29 cellular contexts compared by ENCODE assay signal in the genomic region with DNA sequence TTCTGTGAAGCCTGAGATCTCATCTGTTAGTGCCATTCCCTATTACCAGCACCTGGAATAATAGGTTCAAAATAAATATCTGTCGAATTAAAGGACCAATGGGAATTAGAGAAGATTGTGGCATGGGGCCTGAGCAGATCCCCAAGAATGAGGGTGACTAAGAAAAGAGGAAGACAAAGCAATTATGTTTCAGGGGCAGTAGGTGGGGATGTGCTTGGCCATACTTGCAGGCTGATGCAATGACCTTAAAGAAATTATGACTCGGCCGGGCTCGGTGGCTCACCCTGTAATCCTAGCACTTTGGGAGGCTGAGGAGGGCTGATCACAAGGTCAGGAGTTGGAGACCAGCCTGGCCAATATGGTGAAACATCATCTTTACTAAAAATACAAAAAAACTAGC.
DNase-seq lines count a peak whose midpoint lies in the region; FAIRE-seq and TF ChIP-seq lines count a peak whose summit lies in the region.
"Had no signal": no experiment of that assay in that cellular context is flagged by ENCODE, and none has a peak within 500 bp of the region (broad histone marks: within the 10 kb centered on the region; RNA-seq: fewer than 3 reads in every experiment).

No MANE protein-coding gene starts in this region.

- H3K36me3 Mint-ChIP-seq in endodermal cell (ENCODE audit: low read depth): no peaks in the 10 kb centered on the region
- no peaks in the 10 kb centered on the region for H3K36me3 Mint-ChIP-seq in T-helper 2 cell treated with Interferon-gamma antibody and Interleukin-4, amounts not matched to agents 5 μg/mL and 100 μg/mL, for 36 hours (ENCODE audit: low read depth)
- H3K36me3 Mint-ChIP-seq: activated naive CD8-positive, alpha-beta T cell treated with anti-CD3 and anti-CD28 coated beads for 36 hours; brain; immature natural killer cell; stimulated activated memory B cell treated with anti-CD40 and anti-IgM and Interleukin-4, amounts not matched to agents 10 μg/mL and 1 μg/mL and 100 μg/mL, for 72 hours had no signal

- H3K4me3 Mint-ChIP-seq in endodermal cell: no peak overlapping the region
- H3K4me3 Mint-ChIP-seq in T-helper 2 cell treated with Interferon-gamma antibody and Interleukin-4, amounts not matched to agents 5 μg/mL and 100 μg/mL, for 36 hours: no peak overlapping the region
- H3K4me3 Mint-ChIP-seq: activated naive CD8-positive, alpha-beta T cell treated with anti-CD3 and anti-CD28 coated beads for 36 hours; activated T-helper 17 cell treated with anti-CD3 and anti-CD28 coated beads, Interleukin-2, amount 50 U/mL, for 72 hours; brain; immature natural killer cell; stimulated activated memory B cell treated with anti-CD40 and anti-IgM and Interleukin-4, amounts not matched to agents 10 μg/mL and 1 μg/mL and 100 μg/mL, for 72 hours; T-helper 17 cell had no signal

- H2BK120ac ChIP-seq in mesenchymal stem cell (ENCODE audit: low read depth, low read length): no peak overlapping the region

- H2AK5ac ChIP-seq in mesenchymal stem cell (ENCODE audit: low read length, severe bottlenecking): no peak overlapping the region

- peak overlapping the region; percentile 65 for H3K27ac Mint-ChIP-seq in endodermal cell
- H3K27ac Mint-ChIP-seq in T-helper 2 cell treated with Interferon-gamma antibody and Interleukin-4, amounts not matched to agents 5 μg/mL and 100 μg/mL, for 36 hours: no peak overlapping the region
- H3K27ac Mint-ChIP-seq: activated naive CD8-positive, alpha-beta T cell treated with anti-CD3 and anti-CD28 coated beads for 36 hours; activated T-helper 17 cell treated with anti-CD3 and anti-CD28 coated beads, Interleukin-2, amount 50 U/mL, for 72 hours; immature natural killer cell; progenitor cell of endocrine pancreas; stimulated activated memory B cell treated with anti-CD40 and anti-IgM and Interleukin-4, amounts not matched to agents 10 μg/mL and 1 μg/mL and 100 μg/mL, for 72 hours; T-helper 17 cell had no signal

- no peaks in the 10 kb centered on the region for H3K9me3 ChIP-seq in endodermal cell (ENCODE audit: control insufficient read depth, low read length)
- no peaks in the 10 kb centered on the region for H3K9me3 ChIP-seq in mesenchymal stem cell (ENCODE audit: control insufficient read depth, low read length)
- no peaks in the 10 kb centered on the region for H3K9me3 ChIP-seq in spleen
- H3K9me3 ChIP-seq: testis, vagina had no signal

- no peak for FAIRE-seq in GM12892 (lab: Jason Lieb, UNC)

- H3K4me3 ChIP-seq in endodermal cell (ENCODE audit: low read length) (peak overlapping the region; percentile 59), mesenchymal stem cell (ENCODE audit: insufficient read depth in 1 of 2, low read depth in 1 of 2, low read length in 2 of 2) (no peak overlapping the region), spleen (no peak overlapping the region)
- H3K4me3 ChIP-seq: skin epidermis, testis, vagina had no signal

- no peak overlapping the region for H2BK15ac ChIP-seq in mesenchymal stem cell (ENCODE audit: low read depth, poor library complexity, severe bottlenecking)

- H3K27ac ChIP-seq in endodermal cell (ENCODE audit: low read depth, low read length) (no peak overlapping the region), mesenchymal stem cell (ENCODE audit: low read length, poor library complexity, severe bottlenecking) (no peak overlapping the region), spleen (no peak overlapping the region)
- H3K27ac ChIP-seq: C4-2B, skin epidermis, testis, vagina had no signal

- TF ChIP-seq CTCF in endodermal cell (conservative IDR thresholded peaks at IDR 0.05) (no peak), spleen (IDR thresholded peaks at IDR 0.05 in 8 of 11, conservative IDR thresholded peaks at IDR 0.05 in 3 of 11) (no peak)

- H3K27me3 Mint-ChIP-seq in endodermal cell (ENCODE audit: insufficient read depth): peaks cover 7% of the 10 kb centered on the region
- H3K27me3 Mint-ChIP-seq in T-helper 2 cell treated with Interferon-gamma antibody and Interleukin-4, amounts not matched to agents 5 μg/mL and 100 μg/mL, for 36 hours (ENCODE audit: low read depth): no peaks in the 10 kb centered on the region
- H3K27me3 Mint-ChIP-seq: activated naive CD8-positive, alpha-beta T cell treated with anti-CD3 and anti-CD28 coated beads for 36 hours; brain; stimulated activated memory B cell treated with anti-CD40 and anti-IgM and Interleukin-4, amounts not matched to agents 10 μg/mL and 1 μg/mL and 100 μg/mL, for 72 hours; T-helper 17 cell had no signal

- H3K4me1 ChIP-seq in endodermal cell (ENCODE audit: control insufficient read depth, insufficient read depth, low read length) (peaks cover 25% of the 10 kb centered on the region), mesenchymal stem cell (ENCODE audit: control insufficient read depth, insufficient read depth, low read depth, low read length) (no peaks in the 10 kb centered on the region), spleen (no peaks in the 10 kb centered on the region)
- H3K4me1 ChIP-seq: testis, vagina had no signal

- no peak overlapping the region for H3K14ac ChIP-seq in mesenchymal stem cell (ENCODE audit: low read length in 2 of 2)

- H3K9me3 Mint-ChIP-seq in endodermal cell: no peaks in the 10 kb centered on the region
- no peaks in the 10 kb centered on the region for H3K9me3 Mint-ChIP-seq in T-helper 2 cell treated with Interferon-gamma antibody and Interleukin-4, amounts not matched to agents 5 μg/mL and 100 μg/mL, for 36 hours
- H3K9me3 Mint-ChIP-seq: activated naive CD8-positive, alpha-beta T cell treated with anti-CD3 and anti-CD28 coated beads for 36 hours; brain; stimulated activated memory B cell treated with anti-CD40 and anti-IgM and Interleukin-4, amounts not matched to agents 10 μg/mL and 1 μg/mL and 100 μg/mL, for 72 hours had no signal

- H4K8ac ChIP-seq in mesenchymal stem cell (ENCODE audit: low read length): no peak overlapping the region

- H4K91ac ChIP-seq in mesenchymal stem cell (ENCODE audit: low read length): no peak overlapping the region

- H3K27me3 ChIP-seq in endodermal cell (ENCODE audit: control insufficient read depth, insufficient read depth, low read length, poor library complexity, severe bottlenecking): no peaks in the 10 kb centered on the region
- H3K27me3 ChIP-seq in mesenchymal stem cell (ENCODE audit: control insufficient read depth in 1 of 2, insufficient read depth in 1 of 2, low read length in 2 of 2): no peaks in the 10 kb centered on the region
- H3K27me3 ChIP-seq in spleen (replicated peaks in 1 of 7): no peaks in the 10 kb centered on the region
- H3K27me3 ChIP-seq: testis, vagina had no signal

- WGBS in endodermal cell (ENCODE audit: insufficient coverage in 1 of 2, insufficient read length in 1 of 2), 2 experiments: 63 to 64% methylated on average over 4 of the region's 4 CpGs
- WGBS in mesenchymal stem cell: 87% methylated on average over 4 of the region's 4 CpGs
- WGBS in spleen, 5 donors: 62 to 85% (median 76%) methylated on average over 4 of the region's 4 CpGs

- no peak overlapping the region for H2AFZ ChIP-seq in mesenchymal stem cell (ENCODE audit: low read depth, low read length)

- H3K4me1 Mint-ChIP-seq in endodermal cell: peaks cover 45% of the 10 kb centered on the region
- H3K4me1 Mint-ChIP-seq in T-helper 2 cell treated with Interferon-gamma antibody and Interleukin-4, amounts not matched to agents 5 μg/mL and 100 μg/mL, for 36 hours (ENCODE audit: low read depth): no peaks in the 10 kb centered on the region
- H3K4me1 Mint-ChIP-seq: activated naive CD8-positive, alpha-beta T cell treated with anti-CD3 and anti-CD28 coated beads for 36 hours; activated T-helper 17 cell treated with anti-CD3 and anti-CD28 coated beads, Interleukin-2, amount 50 U/mL, for 72 hours; immature natural killer cell; stimulated activated memory B cell treated with anti-CD40 and anti-IgM and Interleukin-4, amounts not matched to agents 10 μg/mL and 1 μg/mL and 100 μg/mL, for 72 hours; T-helper 17 cell had no signal

- no peak overlapping the region for H3K4ac ChIP-seq in mesenchymal stem cell (ENCODE audit: low read depth in 1 of 2, low read length in 2 of 2)

- H3K9ac ChIP-seq in endodermal cell (ENCODE audit: extremely low read depth, low read length, poor library complexity, severe bottlenecking): peak overlapping the region; percentile 14
- no peak overlapping the region for H3K9ac ChIP-seq in mesenchymal stem cell (ENCODE audit: low read length)

- no peaks in the 10 kb centered on the region for H3K36me3 ChIP-seq in endodermal cell (ENCODE audit: control insufficient read depth, insufficient read depth, low read length)
- no peaks in the 10 kb centered on the region for H3K36me3 ChIP-seq in mesenchymal stem cell (ENCODE audit: control insufficient read depth in 1 of 2, insufficient read depth in 2 of 2, low read depth in 1 of 2, low read length in 2 of 2)
- no peaks in the 10 kb centered on the region for H3K36me3 ChIP-seq in spleen
- H3K36me3 ChIP-seq: vagina had no signal

- H3K18ac ChIP-seq in mesenchymal stem cell (ENCODE audit: low read depth in 1 of 2, low read length in 2 of 2): no peak overlapping the region

- DNase-seq in HCEC 1CT (peak; percentile 24), RKO (ENCODE audit: low spot score) (peak; percentile 74), endodermal cell (peak; percentile 54), mesenchymal stem cell (peak; percentile 16), spleen (no peak), GM12892 (ENCODE audit: insufficient read length) (no peak)
- DNase-seq in T-helper 2 cell treated with Interferon-gamma antibody and Interleukin-4, amounts not matched to agents 5 μg/mL and 100 μg/mL, for 36 hours (ENCODE audit: low spot score): no peak
- DNase-seq in stimulated activated CD4-positive, alpha-beta T cell treated with anti-CD3 and anti-CD28 coated beads, Interleukin-4, amount 100 ng/mL, for 24 hours: no peak
- DNase-seq: activated CD4-positive, alpha-beta T cell treated with anti-CD3 and anti-CD28 coated beads, Interleukin-2, amount 50 U/mL, for 4 hours; activated CD8-positive, alpha-beta memory T cell treated with anti-CD3 and anti-CD28 coated beads, Interleukin-2, amount 50 U/mL, for 4 hours; activated naive CD8-positive, alpha-beta T cell treated with anti-CD3 and anti-CD28 coated beads for 36 hours; Calu3; cortex of kidney; GOT3; immature natural killer cell; Karpas-422; NCI-H1105 treated with DMSO at 0.1 percent for 48 hours; NCI-H2107; NCI-H446 treated with DMSO at 0.1 percent for 48 hours; stimulated activated CD4-positive, alpha-beta T cell treated with anti-CD3 and anti-CD28 coated beads, Interleukin-2, amount 100 ng/mL, for 24 hours; T-helper 17 cell; testis had no signal

- H3K4me2 ChIP-seq in mesenchymal stem cell (ENCODE audit: low read length, poor library complexity, severe bottlenecking): no peak overlapping the region

- TF ChIP-seq POLR2A in spleen (IDR thresholded peaks at IDR 0.05) (no peak), GM12892 (IDR thresholded peaks at IDR 0.05; ENCODE audit: low read depth, low read length) (no peak)

- no peak overlapping the region for H2BK12ac ChIP-seq in mesenchymal stem cell (ENCODE audit: low read length in 2 of 2)

- no peak overlapping the region for H2BK5ac ChIP-seq in mesenchymal stem cell (ENCODE audit: low read depth, low read length, poor library complexity, severe bottlenecking)

- intact Hi-C loops in spleen (cut with DNase I; ENCODE audit: low total_unique reads): loop anchor here (5.0 kb wide), 1 partner anchor 48 kb away; no protein-coding TSS in a partner anchor

- H3K23ac ChIP-seq in mesenchymal stem cell (ENCODE audit: low read length in 2 of 2): no peak overlapping the region

- H3K79me1 ChIP-seq in mesenchymal stem cell (replicated peaks; ENCODE audit: low read length, poor library complexity, severe bottlenecking): no peaks in the 10 kb centered on the region

Comparison
In these comparisons a context has a peak if more than half of its experiments do, and no peak if none do; other contexts are left out.
1. DNase-seq: peak in HCEC 1CT (single experiment), RKO (single experiment), endodermal cell (single experiment) and mesenchymal stem cell (single experiment); none in T-helper 2 cell treated with Interferon-gamma antibody and Interleukin-4, amounts not matched to agents 5 μg/mL and 100 μg/mL, for 36 hours (single experiment), spleen (single experiment), stimulated activated CD4-positive, alpha-beta T cell treated with anti-CD3 and anti-CD28 coated beads, Interleukin-4, amount 100 ng/mL, for 24 hours (single experiment) and GM12892 (single experiment).